Comparison of ENCODE assay signal across 1 cellular context in genomic region chr9:133991211-133991921, GRCh38.
TF ChIP-seq lines count a peak whose summit lies in the region.

No MANE protein-coding gene starts in this region.

TF ChIP-seq in HepG2, 621 proteins besides CTCF, POLR2A, EP300 and RAD21 (continued from another document):
- TF ChIP-seq, protein P1, sequence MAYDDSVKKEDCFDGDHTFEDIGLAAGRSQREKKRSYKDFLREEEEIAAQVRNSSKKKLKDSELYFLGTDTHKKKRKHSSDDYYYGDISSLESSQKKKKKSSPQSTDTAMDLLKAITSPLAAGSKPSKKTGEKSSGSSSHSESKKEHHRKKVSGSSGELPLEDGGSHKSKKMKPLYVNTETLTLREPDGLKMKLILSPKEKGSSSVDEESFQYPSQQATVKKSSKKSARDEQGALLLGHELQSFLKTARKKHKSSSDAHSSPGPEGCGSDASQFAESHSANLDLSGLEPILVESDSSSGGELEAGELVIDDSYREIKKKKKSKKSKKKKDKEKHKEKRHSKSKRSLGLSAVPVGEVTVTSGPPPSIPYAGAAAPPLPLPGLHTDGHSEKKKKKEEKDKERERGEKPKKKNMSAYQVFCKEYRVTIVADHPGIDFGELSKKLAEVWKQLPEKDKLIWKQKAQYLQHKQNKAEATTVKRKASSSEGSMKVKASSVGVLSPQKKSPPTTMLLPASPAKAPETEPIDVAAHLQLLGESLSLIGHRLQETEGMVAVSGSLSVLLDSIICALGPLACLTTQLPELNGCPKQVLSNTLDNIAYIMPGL (CRISPR knock-in tag; IDR thresholded peaks at IDR 0.05; ENCODE audit: borderline replicate concordance in 1 of 2, low read depth in 1 of 2), result peak in 1 of 2 experiments; percentile 54; a peak in 1 of 4 replicates
